In genomic region chrX:154436597-154437397, GRCh38 we compare ENCODE assay signal across 8 cellular contexts. TPM values are rescaled to one million over a fixed set of nuclear protein-coding genes. Genes with fewer than 3 reads are reported as not detected.
DNase-seq lines count a peak whose midpoint lies in the region; ATAC-seq and TF ChIP-seq lines count a peak whose summit lies in the region.

TSS of gene GDI1 (plus strand) at chrX:154437154. CDS start at chrX:154437255, 101 bp downstream.

- DNase-seq in Calu3 (peak; percentile 65), HFFc6 (peak; percentile 47), fibroblast of pulmonary artery (ENCODE audit: low read depth) (peak; percentile 40), nephron progenitor cell (peak; percentile 70), upper lobe of right lung (peak; percentile 82), SHP77 treated with DMSO at 0.1 percent for 48 hours (lab: John Stamatoyannopoulos, UW) (no peak)
- peak; percentile 46 for DNase-seq in activated T-helper 9 cell treated with anti-CD3 and anti-CD28 coated beads, Interleukin-2, amount 50 U/mL, for 16 hours (ENCODE audit: low read depth)

- H3K9me3 Mint-ChIP-seq in Calu3 (ENCODE audit: low read depth, unreplicated experiment) (no peaks in the 10 kb centered on the region), HFFc6 (no peaks in the 10 kb centered on the region), nephron progenitor cell (peaks cover 67% of the 10 kb centered on the region)

- H3K9me3 ChIP-seq in OCI-LY3 (ENCODE audit: insufficient read depth, low read length) (no peaks in the 10 kb centered on the region), upper lobe of right lung (no peaks in the 10 kb centered on the region)

- peak within 1 kb of the TSS; percentile 55 for H3K27ac ChIP-seq in OCI-LY3 (ENCODE audit: low read length)
- peak within 1 kb of the TSS; percentile 74 for H3K27ac ChIP-seq in upper lobe of right lung

- H4K20me1 ChIP-seq in OCI-LY3 (ENCODE audit: insufficient read depth, low read length): no peaks in the 10 kb centered on the region

- H3K4me3 Mint-ChIP-seq in Calu3 (ENCODE audit: low read depth, unreplicated experiment): peak within 1 kb of the TSS; percentile 76
- peak within 1 kb of the TSS; percentile 94 for H3K4me3 Mint-ChIP-seq in HFFc6
- H3K4me3 Mint-ChIP-seq in nephron progenitor cell: peak within 1 kb of the TSS; percentile 91

- intact Hi-C loops in Calu3 (cut with micrococcal nuclease; ENCODE audit: unreplicated experiment): no loop called here
- intact Hi-C loops in upper lobe of right lung (cut with DNase I): no loop called here

- H3K4me2 ChIP-seq in OCI-LY3 (ENCODE audit: low read length): peak within 1 kb of the TSS; percentile 92

- H3K4me1 Mint-ChIP-seq in Calu3 (ENCODE audit: low read depth, unreplicated experiment): no peaks in the 10 kb centered on the region
- peaks cover 15% of the 10 kb centered on the region; the same call in 1 of the 2 replicates for H3K4me1 Mint-ChIP-seq in HFFc6 (ENCODE audit: low read depth)
- H3K4me1 Mint-ChIP-seq in nephron progenitor cell: peaks cover 20% of the 10 kb centered on the region

- H3K27me3 Mint-ChIP-seq in Calu3 (ENCODE audit: unreplicated experiment) (no peaks in the 10 kb centered on the region), HFFc6 (ENCODE audit: insufficient read depth) (no peaks in the 10 kb centered on the region; the same call in 1 of the 2 replicates), nephron progenitor cell (ENCODE audit: low read depth, poor library complexity) (peaks cover 6% of the 10 kb centered on the region)

- TSS peak; percentile 23 for BruUV-seq in Calu3 (replicated peaks; lab: Mats Ljungman, UMichigan)

- H2AFZ ChIP-seq in OCI-LY3 (ENCODE audit: low read depth, low read length): no peak within 1 kb of the TSS

- H3K4me1 ChIP-seq in OCI-LY3 (ENCODE audit: low read length) (peaks cover 9% of the 10 kb centered on the region), upper lobe of right lung (no peaks in the 10 kb centered on the region)

- peak; percentile 85 for ATAC-seq in upper lobe of right lung

- H3K79me2 ChIP-seq in OCI-LY3 (ENCODE audit: low read length): peaks cover 21% of the 10 kb centered on the region

- H3K27ac Mint-ChIP-seq in Calu3 (ENCODE audit: unreplicated experiment): peak within 1 kb of the TSS; percentile 72
- peak within 1 kb of the TSS; percentile 82 for H3K27ac Mint-ChIP-seq in HFFc6
- H3K27ac Mint-ChIP-seq in nephron progenitor cell: peak within 1 kb of the TSS; percentile 66

- H3K4me3 ChIP-seq in OCI-LY3 (ENCODE audit: low read length) (peak within 1 kb of the TSS; percentile 93), fibroblast of pulmonary artery (replicated peaks; ENCODE audit: low read depth, low read length) (peak within 1 kb of the TSS; percentile 70), upper lobe of right lung (peak within 1 kb of the TSS; percentile 75)

- H3K36me3 ChIP-seq in OCI-LY3 (replicated peaks; ENCODE audit: low read depth, low read length): peaks cover 12% of the 10 kb centered on the region
- H3K36me3 ChIP-seq in upper lobe of right lung: peaks cover 27% of the 10 kb centered on the region

- H3K36me3 Mint-ChIP-seq in Calu3 (ENCODE audit: insufficient read depth, unreplicated experiment) (peaks cover 55% of the 10 kb centered on the region), HFFc6 (ENCODE audit: low read depth) (peaks cover 8% of the 10 kb centered on the region), nephron progenitor cell (ENCODE audit: low read depth) (peaks cover 19% of the 10 kb centered on the region)

- H3K27me3 ChIP-seq in OCI-LY3 (ENCODE audit: low read depth, low read length) (no peaks in the 10 kb centered on the region), upper lobe of right lung (no peaks in the 10 kb centered on the region)

- TF ChIP-seq CTCF in Calu3 (IDR thresholded peaks at IDR 0.05; ENCODE audit: unreplicated experiment): no peak
- no peak for TF ChIP-seq CTCF in HFFc6 (IDR thresholded peaks at IDR 0.05)
- no peak for TF ChIP-seq CTCF in OCI-LY3 (IDR thresholded peaks at IDR 0.05; ENCODE audit: low read depth, low read length)
- no peak for TF ChIP-seq CTCF in fibroblast of pulmonary artery (IDR thresholded peaks at IDR 0.05; ENCODE audit: low read length, missing control alignments)
- TF ChIP-seq CTCF in nephron progenitor cell (IDR thresholded peaks at IDR 0.05): no peak
- no peak for TF ChIP-seq CTCF in upper lobe of right lung (IDR thresholded peaks at IDR 0.05)

- CTCF ChIA-PET in Calu3 (lab: Charles Lee): no interaction called here

- peak within 1 kb of the TSS; percentile 75 for H3K9ac ChIP-seq in OCI-LY3 (ENCODE audit: low read length)

RNA-seq across cellular contexts. Expression of gene GDI1, which starts in this region (rescaled TPM):
- 118 and 130 TPM in 2 replicates for total RNA-seq in Calu3 (2022)
- total RNA-seq in HFFc6 (2021; fragmentation: NEBNext Ultra II Directional; extraction: Animal tissue kit (Norgen Biotek cat#: 25700)): 100 to 1,000 TPM; 144 to 154 (median 147) TPM
- 108 TPM for total RNA-seq in upper lobe of right lung
